Comparison of ENCODE assay signal across 22 cellular contexts in the genomic region with DNA sequence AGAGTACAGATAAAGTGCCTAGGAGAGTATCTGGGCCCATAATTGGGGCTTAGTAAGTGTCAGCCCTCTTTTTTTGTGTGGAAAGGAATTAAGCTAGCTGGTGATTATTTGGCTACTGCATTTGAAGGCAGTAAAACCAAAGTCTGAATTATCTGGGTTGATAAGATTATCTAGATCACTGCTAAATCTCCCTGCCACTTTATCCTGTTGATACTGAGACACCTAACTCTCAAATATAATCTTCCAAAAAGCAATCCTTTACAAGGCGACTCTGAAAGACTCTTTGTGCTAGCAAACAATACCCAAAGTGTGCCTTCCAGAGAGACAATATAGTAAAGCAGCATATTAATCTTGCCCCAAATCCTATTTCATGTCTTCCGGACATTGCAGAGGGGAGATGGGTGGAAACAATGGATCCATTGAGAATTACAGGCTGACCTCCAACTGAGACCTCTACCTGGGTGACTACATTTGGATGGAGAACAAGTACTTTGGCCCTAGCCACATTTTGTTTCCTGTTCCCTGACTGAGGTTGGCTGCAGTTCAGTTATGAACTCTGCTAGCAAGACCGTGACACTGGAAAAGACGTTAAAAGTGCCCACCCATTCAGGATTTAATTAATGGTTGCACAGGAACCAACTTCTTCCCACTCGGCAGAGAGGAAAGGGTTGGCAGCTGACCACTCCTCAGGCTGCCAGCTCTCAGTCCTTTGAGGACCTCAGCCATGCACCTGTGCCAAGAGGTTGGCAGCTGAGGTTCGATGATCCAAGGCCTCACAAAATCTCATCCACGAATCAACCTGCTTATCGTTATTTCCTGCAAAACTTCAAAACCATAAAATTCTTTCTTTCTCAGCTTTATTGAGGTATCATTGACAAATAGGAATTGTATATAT.
DNase-seq lines count a peak whose midpoint lies in the region; ATAC-seq and TF ChIP-seq lines count a peak whose summit lies in the region.
"Had no signal": no experiment of that assay in that cellular context is flagged by ENCODE, and none has a peak within 500 bp of the region (broad histone marks: within the 10 kb centered on the region; RNA-seq: fewer than 3 reads in every experiment).

No MANE protein-coding gene starts in this region.

- ATAC-seq in HG03457 (IDR thresholded peaks at IDR 0.05; ENCODE audit: unreplicated experiment), result no peak
- ATAC-seq: CD8-positive, alpha-beta T cell; gastrocnemius medialis; left colon; stimulated activated memory B cell treated with anti-CD40 and anti-IgM and Interleukin-4, amounts not matched to agents 10 μg/mL and 1 μg/mL and 100 μg/mL, for 72 hours had no signal

- H3K9me2 ChIP-seq in hepatocyte (replicated peaks; ENCODE audit: insufficient read depth), result no peaks in the 10 kb centered on the region

- no peak overlapping the region for H3K27ac ChIP-seq in hepatocyte
- H3K27ac ChIP-seq: dorsolateral prefrontal cortex, gastrocnemius medialis had no signal

- no peaks in the 10 kb centered on the region for H3K9me3 ChIP-seq in hepatocyte (ENCODE audit: low read depth)
- H3K9me3 ChIP-seq: gastrocnemius medialis, HAP-1 had no signal

- no peak overlapping the region for H3K4me3 ChIP-seq in hepatocyte
- H3K4me3 ChIP-seq: dorsolateral prefrontal cortex, gastrocnemius medialis, HAP-1 had no signal

- H3K27me3 ChIP-seq in hepatocyte, result peaks cover 4% of the 10 kb centered on the region
- H3K27me3 ChIP-seq: gastrocnemius medialis had no signal

- H3K79me2 ChIP-seq in hepatocyte, result no peaks in the 10 kb centered on the region

- no peaks in the 10 kb centered on the region for H4K20me1 ChIP-seq in hepatocyte (ENCODE audit: insufficient read depth, poor library complexity, severe bottlenecking)

- H3K4me2 ChIP-seq in hepatocyte, result no peak overlapping the region

- peak; percentile 74 for DNase-seq in DMS79 treated with DMSO at 0.1 percent for 48 hours (lab: John Stamatoyannopoulos, UW)
- DNase-seq in NCI-H2196 treated with DMSO at 0.1 percent for 48 hours (lab: John Stamatoyannopoulos, UW; ENCODE audit: unreplicated experiment), result peak; percentile 16
- peak; percentile 69 for DNase-seq in cerebellum (ENCODE audit: low spot score)
- DNase-seq in pons (ENCODE audit: low spot score), result peak; percentile 31
- no peak for DNase-seq in hepatocyte (ENCODE audit: low spot score)
- no peak for DNase-seq in D341Med (ENCODE audit: low spot score)
- DNase-seq: activated CD4-positive, alpha-beta memory T cell treated with anti-CD3 and anti-CD28 coated beads, Interleukin-2, amount 10 ng/mL, durations not matched to agents 7 days and 5 days; activated CD8-positive, alpha-beta memory T cell treated with anti-CD3 and anti-CD28 coated beads, Interleukin-2, amount 50 U/mL, for 4 hours; activated naive CD4-positive, alpha-beta T cell treated with anti-CD3 and anti-CD28 coated beads for 36 hours; CD8-positive, alpha-beta T cell; gastrocnemius medialis; immature natural killer cell; left colon; MV-4-11; NCI-H1694 treated with DMSO at 0.1 percent for 48 hours; nephron progenitor cell; retina; SHP77 treated with DMSO at 0.1 percent for 48 hours had no signal

- WGBS in hepatocyte (ENCODE audit: low lambda C conversion rate, missing lambda C conversion rate), result 66% methylated on average over 8 of the region's 8 CpGs

- H3K36me3 ChIP-seq in hepatocyte (replicated peaks; ENCODE audit: insufficient read depth, low read depth), result no peaks in the 10 kb centered on the region
- H3K36me3 ChIP-seq: gastrocnemius medialis, HAP-1 had no signal

- TF ChIP-seq CTCF in hepatocyte (IDR thresholded peaks at IDR 0.05; ENCODE audit: poor library complexity), result no peak

- H2AFZ ChIP-seq in hepatocyte, result no peak overlapping the region

- H3K4me1 ChIP-seq in hepatocyte (ENCODE audit: insufficient read depth), result no peaks in the 10 kb centered on the region
- H3K4me1 ChIP-seq: gastrocnemius medialis, HAP-1 had no signal

Comparison
In these comparisons a context has a peak if more than half of its experiments do, and no peak if none do; other contexts are left out.
1. DNase-seq: peak in DMS79 treated with DMSO at 0.1 percent for 48 hours (single experiment), NCI-H2196 treated with DMSO at 0.1 percent for 48 hours (single experiment), cerebellum (single experiment) and pons (single experiment); none in hepatocyte (single experiment) and D341Med (single experiment).